ENCODE assay signal across 11 cellular contexts in genomic region chr11:34614334-34615113, GRCh38. TPM values are rescaled to one million over a fixed set of nuclear protein-coding genes. Genes with fewer than 3 reads are reported as not detected.
DNase-seq lines count a peak whose midpoint lies in the region; ATAC-seq and TF ChIP-seq lines count a peak whose summit lies in the region.
"Had no signal": no experiment of that assay in that cellular context is flagged by ENCODE, and none has a peak within 500 bp of the region (broad histone marks: within the 10 kb centered on the region; RNA-seq: fewer than 3 reads in every experiment).

No MANE protein-coding gene starts in this region.

- BruUV-seq in Calu3 (replicated peaks; lab: Mats Ljungman, UMichigan) = no TSS peak

- no peaks in the 10 kb centered on the region for H3K9me3 Mint-ChIP-seq in activated CD8-positive, alpha-beta memory T cell treated with anti-CD3 and anti-CD28 coated beads, Interleukin-2, amount 10 ng/mL, durations not matched to agents 7 days and 5 days (ENCODE audit: low read depth)
- no peaks in the 10 kb centered on the region for H3K9me3 Mint-ChIP-seq in stimulated activated effector memory CD8-positive, alpha-beta T cell treated with anti-CD3 and anti-CD28 coated beads, Interleukin-12 subunit alpha, Interleukin-12 subunit beta, amount 100 ng/mL, for 72 hours
- H3K9me3 Mint-ChIP-seq in Calu3 (ENCODE audit: low read depth, unreplicated experiment) = no peaks in the 10 kb centered on the region
- H3K9me3 Mint-ChIP-seq: stimulated activated naive CD8-positive, alpha-beta T cell treated with anti-CD3 and anti-CD28 coated beads, Interleukin-15, Interleukin-2, amounts not matched to agents 100 ng/mL and 50 ng/mL, for 24 hours had no signal

- H3K36me3 Mint-ChIP-seq in activated CD8-positive, alpha-beta memory T cell treated with anti-CD3 and anti-CD28 coated beads, Interleukin-2, amount 10 ng/mL, durations not matched to agents 7 days and 5 days = peaks cover 3% of the 10 kb centered on the region
- no peaks in the 10 kb centered on the region for H3K36me3 Mint-ChIP-seq in stimulated activated effector memory CD8-positive, alpha-beta T cell treated with anti-CD3 and anti-CD28 coated beads, Interleukin-12 subunit alpha, Interleukin-12 subunit beta, amount 100 ng/mL, for 72 hours
- H3K36me3 Mint-ChIP-seq in Calu3 (ENCODE audit: insufficient read depth, unreplicated experiment) = no peaks in the 10 kb centered on the region

- intact Hi-C loops in Calu3 (cut with micrococcal nuclease; ENCODE audit: unreplicated experiment) = no loop called here

- TF ChIP-seq CTCF in Calu3 (IDR thresholded peaks at IDR 0.05; ENCODE audit: unreplicated experiment) = no peak

- no peak overlapping the region for H3K27ac Mint-ChIP-seq in activated CD8-positive, alpha-beta memory T cell treated with anti-CD3 and anti-CD28 coated beads, Interleukin-2, amount 10 ng/mL, durations not matched to agents 7 days and 5 days
- H3K27ac Mint-ChIP-seq in stimulated activated effector memory CD8-positive, alpha-beta T cell treated with anti-CD3 and anti-CD28 coated beads, Interleukin-12 subunit alpha, Interleukin-12 subunit beta, amount 100 ng/mL, for 72 hours = no peak overlapping the region
- H3K27ac Mint-ChIP-seq in Calu3 (ENCODE audit: unreplicated experiment) = no peak overlapping the region

- peak; percentile 55 for ATAC-seq in activated CD8-positive, alpha-beta memory T cell treated with anti-CD3 and anti-CD28 coated beads, Interleukin-2, amount 10 ng/mL, durations not matched to agents 7 days and 5 days
- ATAC-seq in HG03432 (IDR thresholded peaks at IDR 0.05; ENCODE audit: unreplicated experiment) = peak; percentile 70
- ATAC-seq in stimulated activated effector memory CD8-positive, alpha-beta T cell treated with anti-CD3 and anti-CD28 coated beads, Interleukin-12 subunit alpha, Interleukin-12 subunit beta, amount 100 ng/mL, for 72 hours = peak; percentile 79

- H3K4me1 Mint-ChIP-seq in activated CD8-positive, alpha-beta memory T cell treated with anti-CD3 and anti-CD28 coated beads, Interleukin-2, amount 10 ng/mL, durations not matched to agents 7 days and 5 days = peaks cover 27% of the 10 kb centered on the region
- peaks cover 17% of the 10 kb centered on the region for H3K4me1 Mint-ChIP-seq in stimulated activated effector memory CD8-positive, alpha-beta T cell treated with anti-CD3 and anti-CD28 coated beads, Interleukin-12 subunit alpha, Interleukin-12 subunit beta, amount 100 ng/mL, for 72 hours
- H3K4me1 Mint-ChIP-seq in Calu3 (ENCODE audit: low read depth, unreplicated experiment) = peaks cover 43% of the 10 kb centered on the region

- no peak overlapping the region for H3K4me3 Mint-ChIP-seq in activated CD8-positive, alpha-beta memory T cell treated with anti-CD3 and anti-CD28 coated beads, Interleukin-2, amount 10 ng/mL, durations not matched to agents 7 days and 5 days
- H3K4me3 Mint-ChIP-seq in stimulated activated effector memory CD8-positive, alpha-beta T cell treated with anti-CD3 and anti-CD28 coated beads, Interleukin-12 subunit alpha, Interleukin-12 subunit beta, amount 100 ng/mL, for 72 hours = no peak overlapping the region
- no peak overlapping the region for H3K4me3 Mint-ChIP-seq in Calu3 (ENCODE audit: low read depth, unreplicated experiment)
- H3K4me3 Mint-ChIP-seq: stimulated activated naive CD8-positive, alpha-beta T cell treated with anti-CD3 and anti-CD28 coated beads, Interleukin-15, Interleukin-2, amounts not matched to agents 100 ng/mL and 50 ng/mL, for 24 hours had no signal

- peaks cover 64% of the 10 kb centered on the region for H3K27me3 Mint-ChIP-seq in activated CD8-positive, alpha-beta memory T cell treated with anti-CD3 and anti-CD28 coated beads, Interleukin-2, amount 10 ng/mL, durations not matched to agents 7 days and 5 days
- H3K27me3 Mint-ChIP-seq in Calu3 (ENCODE audit: unreplicated experiment) = no peaks in the 10 kb centered on the region

- CTCF ChIA-PET in activated CD8-positive, alpha-beta memory T cell treated with anti-CD3 and anti-CD28 coated beads, Interleukin-2, amount 10 ng/mL, durations not matched to agents 7 days and 5 days (lab: Charles Lee) = interaction anchor here (1.0 kb wide), 1 partner anchor 83 kb away, joined by 3 read pairs; no protein-coding TSS in a partner anchor
- CTCF ChIA-PET in Calu3 (lab: Charles Lee) = interaction anchor here (1.5 kb wide), 1 partner anchor 14 kb away, joined by 4 read pairs; no protein-coding TSS in a partner anchor

- no peak for DNase-seq in activated CD8-positive, alpha-beta memory T cell treated with anti-CD3 and anti-CD28 coated beads, Interleukin-2, amount 10 ng/mL, durations not matched to agents 7 days and 5 days
- no peak for DNase-seq in activated CD8-positive, alpha-beta memory T cell treated with anti-CD3 and anti-CD28 coated beads, Interleukin-2, amount 50 U/mL, for 48 hours
- peak; percentile 32 for DNase-seq in dedifferentiated amniotic fluid mesenchymal stem cell (ENCODE audit: extremely low spot score)
- no peak for DNase-seq in stimulated activated effector memory CD8-positive, alpha-beta T cell treated with anti-CD3 and anti-CD28 coated beads, Interleukin-12 subunit alpha, Interleukin-12 subunit beta, amount 100 ng/mL, for 72 hours (ENCODE audit: low spot score in 2 of 2)
- DNase-seq in Calu3 = no peak
- no peak for DNase-seq in mesenteric fat pad (ENCODE audit: low spot score)
- no peak for DNase-seq in activated effector memory CD4-positive, alpha-beta T cell treated with anti-CD3 and anti-CD28 coated beads, Interleukin-2, amount 50 U/mL, for 16 hours
- DNase-seq: NCI-H446 treated with DMSO at 0.1 percent for 48 hours had no signal

RNA-seq across cellular contexts. Expression of gene EHF, which starts 6.4 kb away (rescaled TPM):
- total RNA-seq in activated CD8-positive, alpha-beta memory T cell treated with anti-CD3 and anti-CD28 coated beads, Interleukin-2, amount 10 ng/mL, durations not matched to agents 7 days and 5 days = under 1 TPM; 0.07 to 0.44 TPM
- total RNA-seq in Calu3 (2022) = 286 and 299 TPM in 2 replicates
- total RNA-seq in mesenteric fat pad = 0.22 TPM
- total RNA-seq: A673 had no signal

Comparison
In these comparisons a context has a peak if more than half of its experiments do, and no peak if none do; other contexts are left out.
1. RNA of gene EHF, which starts 6.4 kb away (total RNA-seq): 286 to 299 TPM in Calu3; 0.07 to 0.44 TPM in activated CD8-positive, alpha-beta memory T cell treated with anti-CD3 and anti-CD28 coated beads, Interleukin-2, amount 10 ng/mL, durations not matched to agents 7 days and 5 days and 0.22 TPM in mesenteric fat pad (single experiment); every median in the first group is over 100 times any median in the second.
2. Peak in every context shown above with its lines, with median percentiles within 50 percentile points of each other: ATAC-seq.